8 cellular contexts compared by ENCODE assay signal in genomic region chr2:215436705-215437570, GRCh38. TPM values are rescaled to one million over a fixed set of nuclear protein-coding genes. Genes with fewer than 3 reads are reported as not detected.
DNase-seq lines count a peak whose midpoint lies in the region; ATAC-seq and TF ChIP-seq lines count a peak whose summit lies in the region.

No MANE protein-coding gene starts in this region.

- TF ChIP-seq CTCF in neural cell (IDR thresholded peaks at IDR 0.05; ENCODE audit: poor library complexity, severe bottlenecking): no peak

- ATAC-seq in GM21515 (IDR thresholded peaks at IDR 0.05; ENCODE audit: unreplicated experiment) (peak; percentile 29), GM18505 (IDR thresholded peaks at IDR 0.05; ENCODE audit: unreplicated experiment) (no peak), GM21390 (IDR thresholded peaks at IDR 0.05; ENCODE audit: unreplicated experiment) (no peak)

- no peak for TF ChIP-seq POLR2A in GM18505 (IDR thresholded peaks at IDR 0.05; ENCODE audit: borderline replicate concordance, extremely low read depth, insufficient read depth, insufficient read length)

- no peaks in the 10 kb centered on the region for H3F3A ChIP-seq in neural cell (ENCODE audit: insufficient read depth, low read length, poor library complexity, severe bottlenecking)

- H2AFZ ChIP-seq in neural cell (ENCODE audit: low read depth, low read length): peak overlapping the region; percentile 67

- H3K9me3 ChIP-seq in SJCRH30 (replicated peaks) (no peaks in the 10 kb centered on the region), neural cell (ENCODE audit: low read length) (no peaks in the 10 kb centered on the region)

- peak; percentile 10 for DNase-seq in Ammon's horn (ENCODE audit: low spot score)
- DNase-seq in SJCRH30: peak in 1 of 2 experiments; percentile 49
- no peak for DNase-seq in epithelial cell of prostate (ENCODE audit: low read depth, low spot score)
- DNase-seq in NOMO-1 treated with DMSO at 0.1 percent for 48 hours (lab: John Stamatoyannopoulos, UW; ENCODE audit: unreplicated experiment): no peak

- TF ChIP-seq RAD21 in neural cell (conservative IDR thresholded peaks at IDR 0.05): no peak

- H3K9ac ChIP-seq in neural cell (ENCODE audit: low read length): peak overlapping the region; percentile 63

- H4K20me1 ChIP-seq in neural cell (ENCODE audit: insufficient read depth): no peaks in the 10 kb centered on the region

- peak overlapping the region; percentile 63 for H3K4me2 ChIP-seq in neural cell (ENCODE audit: low read length)

- H3K4me1 ChIP-seq in SJCRH30: no peaks in the 10 kb centered on the region; the same call in 1 of the 2 replicates

- H3K27ac ChIP-seq in SJCRH30 (peak overlapping the region; percentile 84), epithelial cell of prostate (peak overlapping the region; percentile 27), neural cell (ENCODE audit: low read length) (no peak overlapping the region)

- no peak for TF ChIP-seq EP300 in neural cell (conservative IDR thresholded peaks at IDR 0.05; ENCODE audit: poor library complexity, severe bottlenecking)

- H3K79me2 ChIP-seq in neural cell (replicated peaks; ENCODE audit: insufficient read depth, low read length): no peaks in the 10 kb centered on the region

- peaks cover 4% of the 10 kb centered on the region for H3K36me3 ChIP-seq in SJCRH30
- no peaks in the 10 kb centered on the region for H3K36me3 ChIP-seq in neural cell (ENCODE audit: insufficient read depth, low read length)

- H3K27me3 ChIP-seq in SJCRH30 (no peaks in the 10 kb centered on the region), neural cell (ENCODE audit: insufficient read depth, low read depth, low read length) (peaks cover 29% of the 10 kb centered on the region)

- H3K4me3 ChIP-seq in SJCRH30: peak overlapping the region; percentile 87
- H3K4me3 ChIP-seq in neural cell (ENCODE audit: low read length): peak overlapping the region; percentile 74

- H3K9me2 ChIP-seq in neural cell (ENCODE audit: insufficient read depth, low read length): no peaks in the 10 kb centered on the region

TF ChIP-seq in neural cell, 6 proteins besides CTCF, POLR2A, EP300 and RAD21:
- TF ChIP-seq SMC3 (conservative IDR thresholded peaks at IDR 0.05; ENCODE audit: poor library complexity): no peak
- no peak for TF ChIP-seq TAF1 (IDR thresholded peaks at IDR 0.05; ENCODE audit: low read depth)
- no peak for TF ChIP-seq EZH2 (IDR thresholded peaks at IDR 0.05; ENCODE audit: borderline replicate concordance, insufficient read depth, low read length, poor library complexity, severe bottlenecking)
TF ChIP-seq in neural cell: peak in this region for 0.

RNA-seq across cellular contexts. Expression of gene FN1, which starts 1.1 kb away (rescaled TPM):
- 143 and 178 TPM in 2 replicates for total RNA-seq in SJCRH30 (2014; rRNA removed; shearing (Covaris generic))
- 0.93 and 5.1 TPM in 2 replicates for polyA plus RNA-seq in neural cell
- 1.5 and 2.9 TPM in 2 replicates for polyA minus RNA-seq in neural cell
